Comparison of ENCODE assay signal across 1 cellular context in genomic region chr18:35828591-35828990, GRCh38.
TF ChIP-seq lines count a peak whose summit lies in the region.

No MANE protein-coding gene starts in this region.

TF ChIP-seq in H1, 55 proteins besides CTCF, POLR2A, EP300 and RAD21:
- TF ChIP-seq CREB1 (IDR thresholded peaks at IDR 0.05) = no peak
- no peak for TF ChIP-seq CBX8 (IDR thresholded peaks at IDR 0.05; ENCODE audit: borderline replicate concordance, low read depth, low read length)
- no peak for TF ChIP-seq CTBP2 (IDR thresholded peaks at IDR 0.05; ENCODE audit: borderline replicate concordance, insufficient read depth, insufficient read length, low read length)
- TF ChIP-seq SAP30 (IDR thresholded peaks at IDR 0.05; ENCODE audit: insufficient read depth, insufficient replicate concordance, low read length) = no peak
- TF ChIP-seq JUN (IDR thresholded peaks at IDR 0.05; ENCODE audit: low read depth, low read length) = no peak
- no peak for TF ChIP-seq RBBP5 (IDR thresholded peaks at IDR 0.05; ENCODE audit: borderline replicate concordance, low read depth, low read length)
- no peak for TF ChIP-seq ASH2L (IDR thresholded peaks at IDR 0.05; ENCODE audit: low read length)
- TF ChIP-seq NRF1 (IDR thresholded peaks at IDR 0.05; ENCODE audit: low read depth, low read length) = no peak
- TF ChIP-seq TAF1 (IDR thresholded peaks at IDR 0.05; ENCODE audit: low read depth, low read length) = no peak
- TF ChIP-seq JUND (IDR thresholded peaks at IDR 0.05; ENCODE audit: low read length) = no peak
TF ChIP-seq in H1: peak in this region for 0.
